34 cellular contexts compared by ENCODE assay signal in genomic region chr2:60831921-60832320, GRCh38.
"Had no signal": no experiment of that assay in that cellular context is flagged by ENCODE, and none has a peak within 500 bp of the region (broad histone marks: within the 10 kb centered on the region; RNA-seq: fewer than 3 reads in every experiment).

No MANE protein-coding gene starts in this region.

- H3K36me3 ChIP-seq: MG63 had no signal

- DNase-seq: Karpas-422, Kasumi-1, MG63, MM.1S, MV-4-11, NCI-H1048, NCI-H1092, NCI-H1092 treated with DMSO at 0.1 percent for 48 hours, NCI-H1105, NCI-H1105 treated with DMSO at 0.1 percent for 48 hours, NCI-H1417, NCI-H1417 treated with DMSO at 0.1 percent for 48 hours, NCI-H1436, NCI-H1436 treated with DMSO at 0.1 percent for 48 hours, NCI-H146, NCI-H1694, NCI-H1694 treated with DMSO at 0.1 percent for 48 hours, NCI-H187, NCI-H187 treated with DMSO at 0.1 percent for 48 hours, NCI-H1930, NCI-H2029, NCI-H2029 treated with DMSO at 0.1 percent for 48 hours, NCI-H2081, NCI-H2081 treated with DMSO at 0.1 percent for 48 hours, NCI-H2107, NCI-H2171, NCI-H2171 treated with DMSO at 0.1 percent for 48 hours, NCI-H2227 treated with DMSO at 0.1 percent for 48 hours, NCI-H226, NCI-H345, NCI-H446, NCI-H446 treated with DMSO at 0.1 percent for 48 hours, NCI-H510A, NCI-H510A treated with DMSO at 0.1 percent for 48 hours had no signal

- H3K4me3 ChIP-seq: MG63 had no signal

- H3K9me3 ChIP-seq: MG63 had no signal
